In the genomic region with DNA sequence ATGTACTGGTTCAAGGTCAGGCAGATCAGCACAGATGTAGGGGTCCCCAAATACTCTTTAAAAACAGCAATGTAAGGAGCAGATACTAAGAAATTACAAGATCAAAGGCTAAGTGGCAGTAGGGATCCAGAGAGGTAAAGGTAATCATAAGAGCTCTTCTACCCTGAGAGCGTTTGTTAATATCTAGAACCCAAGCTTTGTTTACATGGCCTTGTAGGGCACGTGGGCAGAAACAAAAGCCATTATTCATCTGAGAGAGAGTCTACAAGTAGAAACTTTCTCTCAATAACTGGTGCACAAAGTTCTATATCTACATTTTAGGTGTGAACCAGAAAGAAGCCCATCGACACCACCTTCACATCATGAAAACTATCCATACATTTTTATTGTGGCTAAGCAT, we compare ENCODE assay signal across 33 cellular contexts.
"Had no signal": no experiment of that assay in that cellular context is flagged by ENCODE, and none has a peak within 500 bp of the region (broad histone marks: within the 10 kb centered on the region; RNA-seq: fewer than 3 reads in every experiment).

No MANE protein-coding gene starts in this region.

- H3K4me3 ChIP-seq: adrenal gland, body of pancreas, breast epithelium had no signal

- ATAC-seq: activated CD8-positive, alpha-beta T cell treated with anti-CD3 and anti-CD28 coated beads for 36 hours; activated naive CD4-positive, alpha-beta T cell treated with anti-CD3 and anti-CD28 coated beads, Interleukin-2, amount 50 U/mL, for 72 hours; activated T-cell treated with anti-CD3 and anti-CD28 coated beads, Interleukin-2, amount 50 U/mL, for 4 hours; activated T-cell treated with anti-CD3 and anti-CD28 coated beads, Interleukin-2, amount 50 U/mL, for 72 hours; activated T-helper 17 cell treated with anti-CD3 and anti-CD28 coated beads, Interleukin-2, amount 50 U/mL, for 72 hours; body of pancreas had no signal

- H3K4me3 Mint-ChIP-seq: activated B cell treated with CpG ODN at 0.5 μM for 24 hours; activated CD4-positive, alpha-beta memory T cell treated with anti-CD3 and anti-CD28 coated beads for 36 hours; activated CD4-positive, alpha-beta T cell treated with anti-CD3 and anti-CD28 coated beads, Interleukin-2, amount 10 ng/mL, durations not matched to agents 24 days and 14 days; activated CD8-positive, alpha-beta T cell treated with anti-CD3 and anti-CD28 coated beads for 36 hours; activated naive CD4-positive, alpha-beta T cell treated with anti-CD3 and anti-CD28 coated beads for 36 hours; activated naive CD8-positive, alpha-beta T cell treated with anti-CD3 and anti-CD28 coated beads for 36 hours; activated T-cell treated with anti-CD3 and anti-CD28 coated beads, Interleukin-2, amount 50 U/mL, for 4 hours; activated T-cell treated with anti-CD3 and anti-CD28 coated beads, Interleukin-2, amount 50 U/mL, for 72 hours; activated T-helper 1 cell treated with anti-CD3 and anti-CD28 coated beads, Interleukin-12 subunit alpha, Interleukin-12 subunit beta, Interleukin-2, Interleukin-4 antibody, amounts not matched to agents 30 ng/mL and 10 ng/mL and 1 ng/mL, durations not matched to agents 14 hours and 24 hours and 36 hours; activated T-helper 17 cell treated with anti-CD3 and anti-CD28 coated beads, Interleukin-2, amount 50 U/mL, for 72 hours; T-helper 2 cell treated with Interferon-gamma antibody and Interleukin-4, amounts not matched to agents 5 μg/mL and 100 μg/mL, for 36 hours had no signal

- H3K36me3 Mint-ChIP-seq: activated CD4-positive, alpha-beta memory T cell treated with anti-CD3 and anti-CD28 coated beads for 36 hours; activated naive CD4-positive, alpha-beta T cell treated with anti-CD3 and anti-CD28 coated beads, Interleukin-2, amount 50 U/mL, for 72 hours; activated naive CD8-positive, alpha-beta T cell treated with anti-CD3 and anti-CD28 coated beads for 36 hours had no signal

- H3K36me3 ChIP-seq: adrenal gland, brain microvascular endothelial cell, breast epithelium had no signal

- H3K9me3 Mint-ChIP-seq: activated B cell treated with CpG ODN at 0.5 μM for 24 hours; activated CD4-positive, alpha-beta T cell treated with anti-CD3 and anti-CD28 coated beads, Interleukin-2, amount 10 ng/mL, durations not matched to agents 24 days and 14 days; activated naive CD4-positive, alpha-beta T cell treated with anti-CD3 and anti-CD28 coated beads for 36 hours; activated naive CD4-positive, alpha-beta T cell treated with anti-CD3 and anti-CD28 coated beads, Interleukin-2, amount 50 U/mL, for 72 hours; activated naive CD8-positive, alpha-beta T cell treated with anti-CD3 and anti-CD28 coated beads for 36 hours; activated T-cell treated with anti-CD3 and anti-CD28 coated beads, Interleukin-2, amount 50 U/mL, for 4 hours; activated T-cell treated with anti-CD3 and anti-CD28 coated beads, Interleukin-2, amount 50 U/mL, for 72 hours; activated T-helper 1 cell treated with anti-CD3 and anti-CD28 coated beads, Interleukin-12 subunit alpha, Interleukin-12 subunit beta, Interleukin-2, Interleukin-4 antibody, amounts not matched to agents 30 ng/mL and 10 ng/mL and 1 ng/mL, durations not matched to agents 14 hours and 24 hours and 36 hours; activated T-helper 17 cell treated with anti-CD3 and anti-CD28 coated beads, Interleukin-2, amount 50 U/mL, for 72 hours; T-helper 2 cell treated with Interferon-gamma antibody and Interleukin-4, amounts not matched to agents 5 μg/mL and 100 μg/mL, for 36 hours had no signal

- H3K4me1 ChIP-seq: adrenal gland, body of pancreas, breast epithelium had no signal

- H3K27me3 Mint-ChIP-seq: activated B cell treated with CpG ODN at 0.5 μM for 24 hours; activated CD4-positive, alpha-beta memory T cell treated with anti-CD3 and anti-CD28 coated beads for 36 hours; activated CD4-positive, alpha-beta T cell treated with anti-CD3 and anti-CD28 coated beads, Interleukin-2, amount 10 ng/mL, durations not matched to agents 24 days and 14 days; activated CD8-positive, alpha-beta T cell treated with anti-CD3 and anti-CD28 coated beads for 36 hours; activated naive CD8-positive, alpha-beta T cell treated with anti-CD3 and anti-CD28 coated beads for 36 hours; activated T-helper 17 cell treated with anti-CD3 and anti-CD28 coated beads, Interleukin-2, amount 50 U/mL, for 72 hours had no signal

- H3K27me3 ChIP-seq: adrenal gland, body of pancreas, brain microvascular endothelial cell, breast epithelium had no signal

- H3K9me3 ChIP-seq: adrenal gland, body of pancreas, breast epithelium had no signal

- H3K27ac ChIP-seq: adrenal gland, body of pancreas, brain microvascular endothelial cell, breast epithelium, VCaP had no signal

- H3K27ac Mint-ChIP-seq: activated B cell treated with CpG ODN at 0.5 μM for 24 hours; activated CD4-positive, alpha-beta memory T cell treated with anti-CD3 and anti-CD28 coated beads for 36 hours; activated CD4-positive, alpha-beta T cell treated with anti-CD3 and anti-CD28 coated beads, Interleukin-2, amount 10 ng/mL, durations not matched to agents 24 days and 14 days; activated CD8-positive, alpha-beta T cell treated with anti-CD3 and anti-CD28 coated beads for 36 hours; activated naive CD4-positive, alpha-beta T cell treated with anti-CD3 and anti-CD28 coated beads for 36 hours; activated naive CD4-positive, alpha-beta T cell treated with anti-CD3 and anti-CD28 coated beads, Interleukin-2, amount 50 U/mL, for 72 hours; activated naive CD8-positive, alpha-beta T cell treated with anti-CD3 and anti-CD28 coated beads for 36 hours; activated T-cell treated with anti-CD3 and anti-CD28 coated beads, Interleukin-2, amount 50 U/mL, for 72 hours; activated T-helper 1 cell treated with anti-CD3 and anti-CD28 coated beads, Interleukin-12 subunit alpha, Interleukin-12 subunit beta, Interleukin-2, Interleukin-4 antibody, amounts not matched to agents 30 ng/mL and 10 ng/mL and 1 ng/mL, durations not matched to agents 14 hours and 24 hours and 36 hours; activated T-helper 17 cell treated with anti-CD3 and anti-CD28 coated beads, Interleukin-2, amount 50 U/mL, for 72 hours; T-helper 2 cell treated with Interferon-gamma antibody and Interleukin-4, amounts not matched to agents 5 μg/mL and 100 μg/mL, for 36 hours had no signal

- H3K4me1 Mint-ChIP-seq: activated B cell treated with CpG ODN at 0.5 μM for 24 hours; activated CD4-positive, alpha-beta T cell treated with anti-CD3 and anti-CD28 coated beads, Interleukin-2, amount 10 ng/mL, durations not matched to agents 24 days and 14 days; activated naive CD8-positive, alpha-beta T cell treated with anti-CD3 and anti-CD28 coated beads for 36 hours; activated T-helper 17 cell treated with anti-CD3 and anti-CD28 coated beads, Interleukin-2, amount 50 U/mL, for 72 hours had no signal

- DNase-seq: activated B cell treated with CpG ODN at 0.5 μM for 24 hours; activated CD4-positive, alpha-beta memory T cell treated with anti-CD3 and anti-CD28 coated beads for 36 hours; activated CD4-positive, alpha-beta T cell treated with anti-CD3 and anti-CD28 coated beads for 4 hours; activated CD4-positive, alpha-beta T cell treated with anti-CD3 and anti-CD28 coated beads, Interleukin-2, amount 10 ng/mL, durations not matched to agents 24 days and 14 days; activated CD4-positive, alpha-beta T cell treated with anti-CD3 and anti-CD28 coated beads, Interleukin-2, amount 50 U/mL, for 1 hour; activated CD4-positive, alpha-beta T cell treated with anti-CD3 and anti-CD28 coated beads, Interleukin-2, amount 50 U/mL, for 4 hours; activated CD4-positive, CD25-positive, alpha-beta regulatory T cell treated with anti-CD3 and anti-CD28 coated beads, Interleukin-2, amount 50 U/mL, for 72 hours; activated CD8-positive, alpha-beta memory T cell treated with anti-CD3 and anti-CD28 coated beads, Interleukin-2, amount 50 U/mL, for 4 hours; activated CD8-positive, alpha-beta T cell treated with anti-CD3 and anti-CD28 coated beads for 36 hours; activated effector memory CD4-positive, alpha-beta T cell treated with anti-CD3 and anti-CD28 coated beads, Interleukin-2, amount 50 U/mL, for 16 hours; activated gamma-delta T cell treated with Interleukin-2 at 50 U/mL for 16 hours; activated naive CD4-positive, alpha-beta T cell; activated naive CD4-positive, alpha-beta T cell treated with anti-CD3 and anti-CD28 coated beads for 36 hours; activated naive CD4-positive, alpha-beta T cell treated with anti-CD3 and anti-CD28 coated beads, Interleukin-2, amount 50 U/mL, for 16 hours; activated naive CD8-positive, alpha-beta T cell treated with anti-CD3 and anti-CD28 coated beads for 36 hours; activated T-cell treated with anti-CD3 and anti-CD28 coated beads for 4 hours; activated T-cell treated with anti-CD3 and anti-CD28 coated beads, Interleukin-2, amount 50 U/mL, for 1 hour; activated T-cell treated with anti-CD3 and anti-CD28 coated beads, Interleukin-2, amount 50 U/mL, for 4 hours; activated T-cell treated with anti-CD3 and anti-CD28 coated beads, Interleukin-2, amount 50 U/mL, for 72 hours; adrenal gland; amniotic stem cell; aorta; body of pancreas; brain microvascular endothelial cell; central memory CD4-positive, alpha-beta T cell; T-helper 2 cell; T-helper 9 cell had no signal
